ENCODE assay signal across 9 cellular contexts in genomic region chr1:17616731-17617279, GRCh38.
"Had no signal": no experiment of that assay in that cellular context is flagged by ENCODE, and none has a peak within 500 bp of the region (broad histone marks: within the 10 kb centered on the region; RNA-seq: fewer than 3 reads in every experiment).

No MANE protein-coding gene starts in this region.

- H3K4me1 ChIP-seq: neural progenitor cell had no signal

- H3K79me2 ChIP-seq: hepatocyte had no signal

- H3K9me3 ChIP-seq: spleen had no signal

- H3K4me2 ChIP-seq: hepatocyte, neural progenitor cell had no signal

- H3K9ac ChIP-seq: neural progenitor cell had no signal

- H3K27me3 ChIP-seq: hepatocyte, neural progenitor cell had no signal

- DNase-seq: activated CD4-positive, alpha-beta memory T cell treated with anti-CD3 and anti-CD28 coated beads for 36 hours; activated effector memory CD4-positive, alpha-beta T cell treated with anti-CD3 and anti-CD28 coated beads, Interleukin-2, amount 50 U/mL, for 16 hours; activated T-cell treated with anti-CD3 and anti-CD28 coated beads, Interleukin-2, amount 50 U/mL, for 4 hours; amygdala; spleen; stimulated activated CD4-positive, alpha-beta T cell treated with anti-CD3 and anti-CD28 coated beads, Interleukin-1b, Interleukin-23, amount 100 ng/mL, for 48 hours; T-helper 9 cell had no signal

- H2AFZ ChIP-seq: hepatocyte, neural progenitor cell had no signal

- H3K27ac ChIP-seq: hepatocyte, neural progenitor cell had no signal

- H3K36me3 ChIP-seq: neural progenitor cell had no signal

- H3K4me3 ChIP-seq: hepatocyte, neural progenitor cell, spleen had no signal
